In the genomic region with DNA sequence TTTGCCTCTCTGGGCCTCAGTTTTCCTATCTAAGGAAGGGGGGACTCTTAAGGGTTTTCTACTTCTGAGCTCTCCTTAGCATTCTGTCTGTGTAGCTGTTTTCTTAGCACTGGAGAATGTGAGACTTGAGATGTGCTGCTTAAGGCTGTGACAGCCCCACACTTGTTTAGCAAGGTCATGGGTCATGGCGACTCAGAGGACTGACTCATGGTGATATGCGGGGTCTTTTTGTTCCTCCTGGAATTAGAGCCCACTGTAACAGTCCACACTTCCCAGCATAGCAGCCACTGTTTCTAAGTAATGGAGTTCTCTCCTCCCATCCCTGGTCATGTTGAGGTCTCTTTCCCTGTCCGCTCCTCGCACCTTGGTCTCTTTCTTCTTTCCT, we compare ENCODE assay signal across 20 cellular contexts. TPM values are rescaled to one million over a fixed set of nuclear protein-coding genes. Genes with fewer than 3 reads are reported as not detected.
A peak's percentile ranks its signal among the peaks of the same experiment; 100 is the strongest.
DNase-seq lines count a peak whose midpoint lies in the region; ATAC-seq lines count a peak whose summit lies in the region.
"Had no signal": no experiment of that assay in that cellular context is flagged by ENCODE, and none has a peak within 500 bp of the region (broad histone marks: within the 10 kb centered on the region; RNA-seq: fewer than 3 reads in every experiment).

No MANE protein-coding gene starts in this region.

- intact Hi-C loops in activated T-helper 1 cell treated with anti-CD3 and anti-CD28 coated beads, Interleukin-12 subunit alpha, Interleukin-12 subunit beta, Interleukin-2, Interleukin-4 antibody, amounts not matched to agents 30 ng/mL and 10 ng/mL and 1 ng/mL, durations not matched to agents 14 hours and 24 hours and 36 hours (cut with micrococcal nuclease) = loop anchor here (10.0 kb wide), 1 partner anchor 672 kb away; no protein-coding TSS in a partner anchor

- no peaks in the 10 kb centered on the region for H3K27me3 ChIP-seq in mesendoderm (ENCODE audit: insufficient read depth, low read length, poor library complexity)
- H3K27me3 ChIP-seq: BLaER1, esophagus squamous epithelium, ovary, upper lobe of right lung had no signal

- whole genome bisulfite sequencing in mesendoderm (ENCODE audit: extremely low coverage, insufficient coverage, low lambda C conversion rate) = no CpG with 5 or more reads among the region's 4 CpGs

- no peak overlapping the region for H2BK15ac ChIP-seq in mesendoderm (replicated peaks; ENCODE audit: low read depth)

- H4K5ac ChIP-seq in mesendoderm (ENCODE audit: low read length) = no peak overlapping the region

- no peaks in the 10 kb centered on the region for H3K9me3 Mint-ChIP-seq in stimulated activated naive CD8-positive, alpha-beta T cell treated with anti-CD3 and anti-CD28 coated beads, Interleukin-15, Interleukin-2, amounts not matched to agents 100 ng/mL and 50 ng/mL, for 24 hours
- no peaks in the 10 kb centered on the region for H3K9me3 Mint-ChIP-seq in activated T-helper 1 cell treated with anti-CD3 and anti-CD28 coated beads, Interleukin-12 subunit alpha, Interleukin-12 subunit beta, Interleukin-2, Interleukin-4 antibody, amounts not matched to agents 30 ng/mL and 10 ng/mL and 1 ng/mL, durations not matched to agents 14 hours and 24 hours and 36 hours
- no peaks in the 10 kb centered on the region for H3K9me3 Mint-ChIP-seq in naive thymus-derived CD8-positive, alpha-beta T cell

- no peak overlapping the region for H3K27ac ChIP-seq in mesendoderm (ENCODE audit: low read depth, low read length)
- H3K27ac ChIP-seq: BLaER1, lower lobe of right lung, ovary, upper lobe of right lung had no signal

- H3K4me2 ChIP-seq in mesendoderm (ENCODE audit: low read length) = no peak overlapping the region

- peak overlapping the region; percentile 11 for H2AK5ac ChIP-seq in mesendoderm (ENCODE audit: low read length)

- no peak overlapping the region for H3K4ac ChIP-seq in mesendoderm (ENCODE audit: low read depth, low read length)

- no peaks in the 10 kb centered on the region for H3K27me3 Mint-ChIP-seq in stimulated activated naive CD8-positive, alpha-beta T cell treated with anti-CD3 and anti-CD28 coated beads, Interleukin-15, Interleukin-2, amounts not matched to agents 100 ng/mL and 50 ng/mL, for 24 hours
- H3K27me3 Mint-ChIP-seq in activated T-helper 1 cell treated with anti-CD3 and anti-CD28 coated beads, Interleukin-12 subunit alpha, Interleukin-12 subunit beta, Interleukin-2, Interleukin-4 antibody, amounts not matched to agents 30 ng/mL and 10 ng/mL and 1 ng/mL, durations not matched to agents 14 hours and 24 hours and 36 hours (ENCODE audit: insufficient read depth) = peaks cover 5% of the 10 kb centered on the region
- H3K27me3 Mint-ChIP-seq in naive thymus-derived CD8-positive, alpha-beta T cell = peaks cover 0 to 1% (median 0%) of the 10 kb centered on the region in 5 donors

- no peak overlapping the region for H3K18ac ChIP-seq in mesendoderm (ENCODE audit: low read length)

- peak overlapping the region; percentile 48 for H3K27ac Mint-ChIP-seq in stimulated activated naive CD8-positive, alpha-beta T cell treated with anti-CD3 and anti-CD28 coated beads, Interleukin-15, Interleukin-2, amounts not matched to agents 100 ng/mL and 50 ng/mL, for 24 hours
- peak overlapping the region; percentile 23 for H3K27ac Mint-ChIP-seq in activated T-helper 1 cell treated with anti-CD3 and anti-CD28 coated beads, Interleukin-12 subunit alpha, Interleukin-12 subunit beta, Interleukin-2, Interleukin-4 antibody, amounts not matched to agents 30 ng/mL and 10 ng/mL and 1 ng/mL, durations not matched to agents 14 hours and 24 hours and 36 hours
- peak overlapping the region in 1 of 10 donors; percentile 79 for H3K27ac Mint-ChIP-seq in naive thymus-derived CD8-positive, alpha-beta T cell

- peaks cover 51% of the 10 kb centered on the region for H3K4me1 Mint-ChIP-seq in stimulated activated naive CD8-positive, alpha-beta T cell treated with anti-CD3 and anti-CD28 coated beads, Interleukin-15, Interleukin-2, amounts not matched to agents 100 ng/mL and 50 ng/mL, for 24 hours (ENCODE audit: low read depth)
- H3K4me1 Mint-ChIP-seq in activated T-helper 1 cell treated with anti-CD3 and anti-CD28 coated beads, Interleukin-12 subunit alpha, Interleukin-12 subunit beta, Interleukin-2, Interleukin-4 antibody, amounts not matched to agents 30 ng/mL and 10 ng/mL and 1 ng/mL, durations not matched to agents 14 hours and 24 hours and 36 hours (ENCODE audit: low read depth) = peaks cover 48% of the 10 kb centered on the region
- H3K4me1 Mint-ChIP-seq in naive thymus-derived CD8-positive, alpha-beta T cell = peaks cover 17 to 32% (median 30%) of the 10 kb centered on the region in 4 donors

- H3K79me1 ChIP-seq in mesendoderm (ENCODE audit: low read length) = no peaks in the 10 kb centered on the region

- peaks cover 9% of the 10 kb centered on the region for H3K4me1 ChIP-seq in mesendoderm (ENCODE audit: control insufficient read depth, low read depth, low read length)

- no peak overlapping the region for H4K8ac ChIP-seq in mesendoderm (ENCODE audit: low read depth, low read length)

- no peaks in the 10 kb centered on the region for H3K36me3 Mint-ChIP-seq in stimulated activated naive CD8-positive, alpha-beta T cell treated with anti-CD3 and anti-CD28 coated beads, Interleukin-15, Interleukin-2, amounts not matched to agents 100 ng/mL and 50 ng/mL, for 24 hours (ENCODE audit: low read depth)
- H3K36me3 Mint-ChIP-seq in activated T-helper 1 cell treated with anti-CD3 and anti-CD28 coated beads, Interleukin-12 subunit alpha, Interleukin-12 subunit beta, Interleukin-2, Interleukin-4 antibody, amounts not matched to agents 30 ng/mL and 10 ng/mL and 1 ng/mL, durations not matched to agents 14 hours and 24 hours and 36 hours (ENCODE audit: low read depth) = peaks cover 2% of the 10 kb centered on the region
- no peaks in the 10 kb centered on the region for H3K36me3 Mint-ChIP-seq in naive thymus-derived CD8-positive, alpha-beta T cell

- POLR2A ChIA-PET in naive thymus-derived CD8-positive, alpha-beta T cell (lab: Charles Lee) = no interaction called here

- H3K9ac ChIP-seq in mesendoderm (ENCODE audit: low read length) = no peak overlapping the region
- H3K9ac ChIP-seq: BLaER1 had no signal

- H3K4me3 ChIP-seq in mesendoderm (ENCODE audit: low read length) = no peak overlapping the region
- H3K4me3 ChIP-seq: BLaER1, esophagus squamous epithelium, lower lobe of right lung, ovary, upper lobe of right lung had no signal

- no peak overlapping the region for H2BK120ac ChIP-seq in mesendoderm (ENCODE audit: low read depth, low read length)

- no peaks in the 10 kb centered on the region for H3K36me3 ChIP-seq in mesendoderm (ENCODE audit: control insufficient read depth, insufficient read depth, low read length)
- H3K36me3 ChIP-seq: BLaER1, esophagus squamous epithelium, lower lobe of right lung, ovary, upper lobe of right lung had no signal

- no peak for DNase-seq in stimulated activated naive CD8-positive, alpha-beta T cell treated with anti-CD3 and anti-CD28 coated beads, Interleukin-15, Interleukin-2, amounts not matched to agents 100 U/mL and 50 U/mL, for 24 hours
- DNase-seq in activated T-helper 1 cell treated with anti-CD3 and anti-CD28 coated beads, Interleukin-12 subunit alpha, Interleukin-12 subunit beta, Interleukin-2, Interleukin-4 antibody, amounts not matched to agents 30 ng/mL and 10 ng/mL and 1 ng/mL, durations not matched to agents 14 hours and 24 hours and 36 hours (ENCODE audit: low spot score) = no peak
- DNase-seq in mesendoderm = no peak
- no peak for DNase-seq in naive thymus-derived CD8-positive, alpha-beta T cell
- DNase-seq in activated CD4-positive, alpha-beta T cell treated with anti-CD3 and anti-CD28 coated beads for 48 hours = no peak
- no peak for DNase-seq in NCI-H2196 treated with DMSO at 0.1 percent for 48 hours (lab: John Stamatoyannopoulos, UW; ENCODE audit: unreplicated experiment)
- DNase-seq: activated naive CD4-positive, alpha-beta T cell treated with Interleukin-2 at 50 U/mL for 16 hours; anterior cingulate cortex; effector CD4-positive, alpha-beta T cell; esophagus squamous epithelium; H7; lower lobe of right lung; NCI-H187; NCI-H226; ovary; stimulated activated CD4-positive, alpha-beta T cell treated with anti-CD3 and anti-CD28 coated beads, Interleukin-1b, Interleukin-23, amount 100 ng/mL, for 48 hours; upper lobe of right lung had no signal

- H3K4me3 Mint-ChIP-seq in stimulated activated naive CD8-positive, alpha-beta T cell treated with anti-CD3 and anti-CD28 coated beads, Interleukin-15, Interleukin-2, amounts not matched to agents 100 ng/mL and 50 ng/mL, for 24 hours = no peak overlapping the region
- no peak overlapping the region for H3K4me3 Mint-ChIP-seq in activated T-helper 1 cell treated with anti-CD3 and anti-CD28 coated beads, Interleukin-12 subunit alpha, Interleukin-12 subunit beta, Interleukin-2, Interleukin-4 antibody, amounts not matched to agents 30 ng/mL and 10 ng/mL and 1 ng/mL, durations not matched to agents 14 hours and 24 hours and 36 hours
- H3K4me3 Mint-ChIP-seq in naive thymus-derived CD8-positive, alpha-beta T cell = no peak overlapping the region

- H2BK5ac ChIP-seq in mesendoderm (ENCODE audit: low read length) = no peak overlapping the region

- no peak overlapping the region for H3K56ac ChIP-seq in mesendoderm (ENCODE audit: low read length)

- ATAC-seq in stimulated activated naive CD8-positive, alpha-beta T cell treated with anti-CD3 and anti-CD28 coated beads, Interleukin-15, Interleukin-2, amounts not matched to agents 100 U/mL and 50 U/mL, for 24 hours = no peak
- no peak for ATAC-seq in naive thymus-derived CD8-positive, alpha-beta T cell
- no peak for ATAC-seq in GM19395 (IDR thresholded peaks at IDR 0.05; ENCODE audit: unreplicated experiment)
- ATAC-seq: lower lobe of right lung, upper lobe of right lung had no signal

- H3K23ac ChIP-seq in mesendoderm (ENCODE audit: low read length) = no peak overlapping the region

- no peaks in the 10 kb centered on the region for H3K79me2 ChIP-seq in mesendoderm (ENCODE audit: control insufficient read depth, insufficient read depth, low read length)

RNA-seq across cellular contexts. Expression of gene LPIN1, which starts 4.1 kb away (rescaled TPM):
- 46.0 and 49.5 TPM in 2 replicates for total RNA-seq in activated T-helper 1 cell treated with anti-CD3 and anti-CD28 coated beads, Interleukin-12 subunit alpha, Interleukin-12 subunit beta, Interleukin-2, Interleukin-4 antibody, amounts not matched to agents 30 ng/mL and 10 ng/mL and 1 ng/mL, durations not matched to agents 14 hours and 24 hours and 36 hours
- 1.9 TPM for polyA plus RNA-seq in mesendoderm (2013, experiment 1 of 2)
- 1.8 TPM for polyA plus RNA-seq in mesendoderm (2013, experiment 2 of 2)
- total RNA-seq in naive thymus-derived CD8-positive, alpha-beta T cell = 10 to 100 TPM; 76.1 to 82.4 TPM
- polyA plus RNA-seq in naive thymus-derived CD8-positive, alpha-beta T cell = 10 to 100 TPM; 15.7 to 27.5 (median 19.9) TPM
